Comparison of ENCODE assay signal across 19 cellular contexts in the genomic region with DNA sequence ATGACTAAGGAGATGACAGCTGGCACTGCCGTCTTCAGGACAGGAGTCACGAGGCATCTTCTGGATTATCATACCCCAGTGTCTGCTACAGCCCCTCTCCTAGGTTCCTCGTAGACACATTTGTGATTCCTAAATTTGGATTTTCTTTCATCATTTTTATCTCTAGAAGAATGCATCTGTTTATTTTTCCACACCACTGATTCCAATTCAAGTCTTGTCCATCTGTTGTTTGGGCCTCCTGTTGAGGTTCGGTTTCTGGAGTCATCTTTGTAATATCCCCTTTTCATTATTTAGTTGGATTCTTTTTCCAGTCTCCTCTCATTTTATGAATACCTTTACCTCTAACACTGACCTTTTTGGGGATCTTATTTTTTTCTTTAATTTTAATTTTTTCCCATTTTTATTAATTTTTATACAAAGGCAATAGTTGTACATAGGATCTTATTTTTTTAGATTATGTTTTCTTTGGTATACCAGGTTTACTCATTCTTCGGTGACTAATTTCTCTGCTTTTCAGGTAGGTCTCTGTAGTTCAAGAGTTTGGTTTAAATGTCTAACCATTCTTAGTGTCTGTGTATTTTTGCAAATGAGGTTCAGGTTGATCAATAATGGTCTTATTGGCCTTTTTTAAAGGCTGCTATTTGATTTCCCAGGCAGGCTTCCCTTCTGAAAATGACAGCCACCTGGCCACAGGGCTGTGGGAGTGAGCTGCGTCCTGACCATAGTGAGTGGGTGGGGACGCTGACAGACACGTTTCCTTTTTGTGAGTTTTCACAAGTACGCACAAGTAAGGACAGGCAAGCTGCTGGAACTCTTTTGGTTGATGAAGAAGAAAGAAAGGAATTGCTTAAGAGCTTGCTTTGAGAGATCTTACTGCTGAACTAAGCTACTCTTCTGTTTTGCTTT. TPM values are rescaled to one million over a fixed set of nuclear protein-coding genes. Genes with fewer than 3 reads are reported as not detected.
A peak's percentile ranks its signal among the peaks of the same experiment; 100 is the strongest.
DNase-seq lines count a peak whose midpoint lies in the region; FAIRE-seq and TF ChIP-seq lines count a peak whose summit lies in the region.
"Had no signal": no experiment of that assay in that cellular context is flagged by ENCODE, and none has a peak within 500 bp of the region (broad histone marks: within the 10 kb centered on the region; RNA-seq: fewer than 3 reads in every experiment).

No MANE protein-coding gene starts in this region.

- H3K4me3 Mint-ChIP-seq in IgD-negative memory B cell, result peak overlapping the region in 2 of 4 donors; percentile 30 to 77

- peak; percentile 1 for DNase-seq in NCI-H2171 treated with DMSO at 0.1 percent for 48 hours (lab: John Stamatoyannopoulos, UW)
- DNase-seq in NCI-H2171 (lab: John Stamatoyannopoulos, UW), result no peak
- DNase-seq in GM20000 (ENCODE audit: low spot score), result peak; percentile 69
- peak; percentile 38 for DNase-seq in keratinocyte (ENCODE audit: low read depth, low spot score)
- DNase-seq in NCI-H526 treated with DMSO at 0.1 percent for 48 hours (lab: John Stamatoyannopoulos, UW), result no peak
- no peak for DNase-seq in stimulated activated naive CD4-positive, alpha-beta T cell (lab: John Stamatoyannopoulos, UW)
- no peak for DNase-seq in Ammon's horn (ENCODE audit: low spot score)
- DNase-seq: activated CD8-positive, alpha-beta memory T cell treated with anti-CD3 and anti-CD28 coated beads for 24 hours; activated naive CD4-positive, alpha-beta T cell; brain microvascular endothelial cell; kidney glomerular epithelial cell; mucosa of descending colon; NCI-H146; stimulated activated CD4-positive, alpha-beta T cell treated with anti-CD3 and anti-CD28 coated beads, Interleukin-12 subunit alpha, Interleukin-12 subunit beta, amount 100 ng/mL, for 4 hours; T-helper 9 cell; tibial artery had no signal

- peak overlapping the region in 2 of 3 donors; percentile 3 to 26 for H3K27ac Mint-ChIP-seq in IgD-negative memory B cell

- H3K4me1 ChIP-seq in keratinocyte (ENCODE audit: control insufficient read depth, extremely low read depth, insufficient read depth, low read length), result peaks cover 21% of the 10 kb centered on the region

- H3K36me3 ChIP-seq in keratinocyte (ENCODE audit: control insufficient read depth in 2 of 2, extremely low read depth in 1 of 2, insufficient read depth in 2 of 2, low read length in 2 of 2), result peaks cover 0 to 5% of the 10 kb centered on the region in 2 experiments
- H3K36me3 ChIP-seq: brain microvascular endothelial cell had no signal

- H3K27ac ChIP-seq in keratinocyte (ENCODE audit: control insufficient read depth, insufficient read depth, low read length), result peak overlapping the region; percentile 48
- H3K27ac ChIP-seq: brain microvascular endothelial cell, KMS-11, tibial artery had no signal

- no peaks in the 10 kb centered on the region for H3K27me3 ChIP-seq in keratinocyte (ENCODE audit: control insufficient read depth, extremely low read depth, insufficient read depth, low read length)
- H3K27me3 ChIP-seq: brain microvascular endothelial cell, tibial artery had no signal

- H3K4me1 Mint-ChIP-seq in IgD-negative memory B cell, result peaks cover 24 to 37% (median 31%) of the 10 kb centered on the region in 3 donors

- H3K9me1 ChIP-seq in keratinocyte (ENCODE audit: control insufficient read depth, extremely low read depth, insufficient read depth, low read length), result peaks cover 6% of the 10 kb centered on the region

- no peaks in the 10 kb centered on the region for H3K9me3 ChIP-seq in keratinocyte (ENCODE audit: control insufficient read depth, low read depth, low read length)
- H3K9me3 ChIP-seq: mucosa of descending colon, tibial artery had no signal

- peak; percentile 86 for FAIRE-seq in keratinocyte (lab: Jason Lieb, UNC)
- FAIRE-seq: A204.1 had no signal

- H3K79me2 ChIP-seq in keratinocyte (ENCODE audit: control insufficient read depth, insufficient read depth, low read length), result peaks cover 2% of the 10 kb centered on the region

- peaks cover 3% of the 10 kb centered on the region for H4K20me1 ChIP-seq in keratinocyte (ENCODE audit: control insufficient read depth, extremely low read depth, insufficient read depth, low read length)

- no peaks in the 10 kb centered on the region for H3K27me3 Mint-ChIP-seq in IgD-negative memory B cell

- dilution Hi-C loops in keratinocyte (cut with MboI; ENCODE audit: extremely low pct_ligation_motif_present, low sequenced_read_pairs), result no loop called here

- no peak overlapping the region for H3K4me3 ChIP-seq in keratinocyte (ENCODE audit: control insufficient read depth in 2 of 3, extremely low read depth in 1 of 3, insufficient read depth in 2 of 3, low read depth in 1 of 3, low read length in 3 of 3)
- H3K4me3 ChIP-seq: mucosa of descending colon, tibial artery had no signal

- peak overlapping the region; percentile 72 for H3K4me2 ChIP-seq in keratinocyte (ENCODE audit: control insufficient read depth, extremely low read depth, insufficient read depth, low read depth, low read length)
- H3K4me2 ChIP-seq: KMS-11 had no signal

- H2AFZ ChIP-seq in keratinocyte (ENCODE audit: control insufficient read depth, low read length), result no peak overlapping the region

- H3K9me3 Mint-ChIP-seq in IgD-negative memory B cell, result no peaks in the 10 kb centered on the region

- TF ChIP-seq CTCF in GM20000 (IDR thresholded peaks at IDR 0.05; ENCODE audit: extremely low read depth, missing control alignments), result no peak
- TF ChIP-seq CTCF in keratinocyte (optimal IDR thresholded peaks at IDR 0.05 in 1 of 3, IDR thresholded peaks at IDR 0.05 in 1 of 3, conservative IDR thresholded peaks at IDR 0.05 in 1 of 3; ENCODE audit: extremely low read depth in 1 of 3, insufficient read depth in 2 of 3, low read length in 3 of 3), result no peak

- peaks cover 12% of the 10 kb centered on the region for H3K36me3 Mint-ChIP-seq in IgD-negative memory B cell

- no peak overlapping the region for H3K9ac ChIP-seq in keratinocyte (ENCODE audit: control insufficient read depth, extremely low read depth, insufficient read depth, low read length)
- H3K9ac ChIP-seq: KMS-11 had no signal

RNA-seq across cellular contexts. Expression of a gene that starts 34.5 kb away (rescaled TPM):
- polyA plus RNA-seq in IgD-negative memory B cell (21.9 TPM), keratinocyte (34.8 to 40.0 TPM (median 39.3 TPM) in 3 replicates)
- 14.7 TPM for polyA plus RNA-seq in keratinocyte (2011; ENCODE audit: low read depth)
- 21.4 and 30.8 TPM in 2 replicates for polyA plus RNA-seq in keratinocyte (2011; cell fraction: cytosol; rRNA removed)
- polyA plus RNA-seq in keratinocyte (2011; cell fraction: nucleus; rRNA removed), result 46.2 and 46.6 TPM in 2 replicates
- polyA plus RNA-seq in keratinocyte (2012; ENCODE audit: low replicate concordance), result 17.4 and 30.0 TPM in 2 replicates
- 60.2 to 78.7 TPM (median 68.2 TPM) in 3 replicates for polyA minus RNA-seq in keratinocyte
- polyA minus RNA-seq in keratinocyte (2011; cell fraction: cytosol; rRNA and poly(A)+ RNA removed), result 38.4 TPM
- 44.3 and 90.9 TPM in 2 replicates for polyA minus RNA-seq in keratinocyte (2011; cell fraction: nucleus; rRNA and poly(A)+ RNA removed)

Comparison
In these comparisons a context has a peak if more than half of its experiments do, and no peak if none do; other contexts are left out.
1. DNase-seq: peak in NCI-H2171 treated with DMSO at 0.1 percent for 48 hours (single experiment), GM20000 (single experiment) and keratinocyte (single experiment); none in NCI-H2171 (single experiment), NCI-H526 treated with DMSO at 0.1 percent for 48 hours (single experiment), stimulated activated naive CD4-positive, alpha-beta T cell (0 of 6) and Ammon's horn (single experiment).